Comparison of ENCODE assay signal across 1 cellular context in genomic region chr15:58962662-58963565, GRCh38.
TF ChIP-seq lines count a peak whose summit lies in the region.

No MANE protein-coding gene starts in this region.

TF ChIP-seq in SK-N-SH treated with all-trans-retinoic acid at 6 μM for 48 hours, 23 proteins besides CTCF, POLR2A, EP300 and RAD21 (continued from another document):
- no peak for TF ChIP-seq POU6F1 (CRISPR knock-in tag; IDR thresholded peaks at IDR 0.05; ENCODE audit: borderline replicate concordance, low read depth)
- no peak for TF ChIP-seq ZNF565 (CRISPR knock-in tag; conservative IDR thresholded peaks at IDR 0.05; ENCODE audit: low read depth)
- TF ChIP-seq, protein P1, sequence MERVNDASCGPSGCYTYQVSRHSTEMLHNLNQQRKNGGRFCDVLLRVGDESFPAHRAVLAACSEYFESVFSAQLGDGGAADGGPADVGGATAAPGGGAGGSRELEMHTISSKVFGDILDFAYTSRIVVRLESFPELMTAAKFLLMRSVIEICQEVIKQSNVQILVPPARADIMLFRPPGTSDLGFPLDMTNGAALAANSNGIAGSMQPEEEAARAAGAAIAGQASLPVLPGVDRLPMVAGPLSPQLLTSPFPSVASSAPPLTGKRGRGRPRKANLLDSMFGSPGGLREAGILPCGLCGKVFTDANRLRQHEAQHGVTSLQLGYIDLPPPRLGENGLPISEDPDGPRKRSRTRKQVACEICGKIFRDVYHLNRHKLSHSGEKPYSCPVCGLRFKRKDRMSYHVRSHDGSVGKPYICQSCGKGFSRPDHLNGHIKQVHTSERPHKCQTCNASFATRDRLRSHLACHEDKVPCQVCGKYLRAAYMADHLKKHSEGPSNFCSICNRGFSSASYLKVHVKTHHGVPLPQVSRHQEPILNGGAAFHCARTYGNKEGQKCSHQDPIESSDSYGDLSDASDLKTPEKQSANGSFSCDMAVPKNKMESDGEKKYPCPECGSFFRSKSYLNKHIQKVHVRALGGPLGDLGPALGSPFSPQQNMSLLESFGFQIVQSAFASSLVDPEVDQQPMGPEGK (CRISPR knock-in tag; IDR thresholded peaks at IDR 0.05; ENCODE audit: borderline replicate concordance), result no peak
- no peak for TF ChIP-seq OSR1 (CRISPR knock-in tag; IDR thresholded peaks at IDR 0.05)
- TF ChIP-seq TOX (CRISPR knock-in tag; IDR thresholded peaks at IDR 0.05; ENCODE audit: borderline replicate concordance), result no peak
- TF ChIP-seq ISL1 (CRISPR knock-in tag; IDR thresholded peaks at IDR 0.05), result no peak
- no peak for TF ChIP-seq CSDC2 (CRISPR knock-in tag; IDR thresholded peaks at IDR 0.05)
- no peak for TF ChIP-seq ZC3H10 (CRISPR knock-in tag; IDR thresholded peaks at IDR 0.05)
- TF ChIP-seq BACH2 (CRISPR knock-in tag; IDR thresholded peaks at IDR 0.05; ENCODE audit: borderline replicate concordance), result no peak
TF ChIP-seq in SK-N-SH treated with all-trans-retinoic acid at 6 μM for 48 hours: peak in this region for 0.
